8 cellular contexts compared by ENCODE assay signal in the genomic region with DNA sequence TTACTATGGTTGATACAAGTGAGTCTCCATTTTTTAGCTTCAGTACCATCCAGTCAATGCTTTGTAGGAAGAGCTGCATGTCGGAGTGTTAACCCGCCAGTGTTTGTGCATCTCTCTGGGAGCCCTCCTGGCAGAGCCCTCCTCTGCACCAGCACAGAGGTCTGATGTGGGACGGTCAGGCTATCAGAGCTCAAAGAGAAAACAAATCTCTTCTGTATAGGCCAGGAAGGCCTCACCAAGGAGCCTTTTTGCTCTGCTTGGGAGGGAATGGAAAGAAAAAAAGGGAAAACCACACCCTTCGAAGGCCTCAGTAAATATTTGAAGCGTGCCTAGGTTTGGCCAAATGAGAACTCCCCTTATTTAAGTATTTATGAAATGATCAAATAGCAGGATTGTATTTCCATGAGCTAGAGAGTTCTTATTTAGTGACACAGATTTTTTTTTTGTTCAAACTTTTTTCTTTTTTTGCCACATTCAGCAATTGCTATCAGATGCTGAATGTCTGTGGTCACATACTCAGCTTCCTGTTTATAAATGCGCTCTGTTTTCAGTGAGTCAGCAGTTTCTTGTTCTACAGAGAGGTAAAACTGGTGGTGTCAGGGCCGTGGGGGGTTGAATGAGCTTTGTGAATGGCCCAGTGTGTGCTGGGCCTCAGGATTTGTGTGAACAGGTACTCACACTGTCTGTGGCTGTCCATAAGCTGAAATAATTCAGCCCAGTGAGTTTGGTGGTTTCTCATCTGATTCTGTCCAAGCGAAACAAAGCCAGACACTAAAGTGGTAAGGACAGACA.
DNase-seq lines count a peak whose midpoint lies in the region; ATAC-seq and TF ChIP-seq lines count a peak whose summit lies in the region.

No MANE protein-coding gene starts in this region.

- intact Hi-C loops in sciatic nerve (cut with DNase I) = no loop called here

- peak; percentile 59 for DNase-seq in GM12864 (ENCODE audit: low read depth)
- DNase-seq in OCI-M1 (lab: John Stamatoyannopoulos, UW) = peak; percentile 94
- DNase-seq in activated gamma-delta T cell treated with anti-CD3 and anti-CD28 coated beads, Interleukin-2, amount 50 U/mL, for 16 hours (ENCODE audit: low read depth) = peak; percentile 25
- peak; percentile 82 for DNase-seq in glomerular visceral epithelial cell (ENCODE audit: extremely low spot score)
- peak; percentile 65 for DNase-seq in sciatic nerve (ENCODE audit: low spot score)
- no peak for DNase-seq in NCI-H2081 treated with DMSO at 0.1 percent for 48 hours (lab: John Stamatoyannopoulos, UW)
- no peak for DNase-seq in NCI-H1092 treated with DMSO at 0.1 percent for 48 hours (lab: John Stamatoyannopoulos, UW)

- H3K4me3 ChIP-seq in GM12864 (ENCODE audit: low read depth, low read length) = no peak overlapping the region

- ATAC-seq in HG02759 (IDR thresholded peaks at IDR 0.05; ENCODE audit: unreplicated experiment) (peak; percentile 74), sciatic nerve (peak; percentile 91)

- TF ChIP-seq CTCF in GM12864 (IDR thresholded peaks at IDR 0.05; ENCODE audit: low read depth, low read length, missing control alignments) = no peak

Comparison
In these comparisons a context has a peak if more than half of its experiments do, and no peak if none do; other contexts are left out.
1. DNase-seq: peak in GM12864 (single experiment), OCI-M1 (single experiment), activated gamma-delta T cell treated with anti-CD3 and anti-CD28 coated beads, Interleukin-2, amount 50 U/mL, for 16 hours (single experiment), glomerular visceral epithelial cell (single experiment) and sciatic nerve (single experiment); none in NCI-H2081 treated with DMSO at 0.1 percent for 48 hours (single experiment) and NCI-H1092 treated with DMSO at 0.1 percent for 48 hours (single experiment).